In the genomic region with DNA sequence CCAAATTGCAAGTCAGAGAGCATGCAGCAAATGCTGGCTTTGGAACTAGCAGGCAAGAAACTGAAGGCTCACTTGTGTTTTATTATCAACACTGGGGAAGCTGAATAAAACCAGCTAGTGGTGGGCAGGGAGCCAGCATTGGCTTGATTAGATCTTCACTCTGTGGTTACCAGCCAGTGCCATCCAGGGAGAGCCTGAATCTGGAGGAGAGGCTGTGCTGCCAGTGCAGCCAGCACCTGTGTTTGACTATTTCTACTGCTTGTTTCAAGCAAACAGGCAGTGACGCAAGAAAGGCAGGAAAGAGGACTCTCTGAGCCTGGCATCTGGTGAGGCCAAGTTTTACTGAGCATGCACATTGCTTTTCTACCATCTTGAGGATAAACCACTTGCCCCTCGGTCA, we compare ENCODE assay signal across 9 cellular contexts.
DNase-seq lines count a peak whose midpoint lies in the region; ATAC-seq, FAIRE-seq and TF ChIP-seq lines count a peak whose summit lies in the region.
"Had no signal": no experiment of that assay in that cellular context is flagged by ENCODE, and none has a peak within 500 bp of the region (broad histone marks: within the 10 kb centered on the region; RNA-seq: fewer than 3 reads in every experiment).

No MANE protein-coding gene starts in this region.

- TF ChIP-seq CTCF in A549 (IDR thresholded peaks at IDR 0.05) (no peak), IMR-90 (conservative IDR thresholded peaks at IDR 0.05; ENCODE audit: low read depth, low read length) (no peak), progenitor cell of endocrine pancreas (IDR thresholded peaks at IDR 0.05; ENCODE audit: unreplicated experiment) (no peak)

- H3K4me2 ChIP-seq in A549 (0 out of 3 replicates have a peak overlapping the region, but pooled peaks have one; percentile 2), IMR-90 (ENCODE audit: low read depth, low read length) (no peak overlapping the region)

- peak in 1 of 2 experiments; percentile 52 for DNase-seq in A549 (ENCODE audit: low read depth in 1 of 2, low spot score in 1 of 2)
- DNase-seq in IMR-90, result peak; percentile 14
- DNase-seq in SHP77 (lab: John Stamatoyannopoulos, UW), result peak; percentile 98
- DNase-seq in left cardiac atrium, result peak; percentile 26
- no peak for DNase-seq in activated T-cell treated with anti-CD3 and anti-CD28 coated beads for 4 hours
- no peak for DNase-seq in progenitor cell of endocrine pancreas (ENCODE audit: low spot score, unreplicated experiment)
- DNase-seq in ecto neural progenitor cell (ENCODE audit: low spot score), result no peak
- no peak for DNase-seq in stimulated activated CD8-positive, alpha-beta memory T cell treated with anti-CD3 and anti-CD28 coated beads, Interleukin-4, amount 100 ng/mL, for 48 hours

- intact Hi-C loops in IMR-90 (cut with micrococcal nuclease), result no loop called here
- intact Hi-C loops in left cardiac atrium (cut with DNase I), result no loop called here

- TF ChIP-seq RAD21 in A549 (conservative IDR thresholded peaks at IDR 0.05 in 1 of 2, IDR thresholded peaks at IDR 0.05 in 1 of 2) (no peak), IMR-90 (IDR thresholded peaks at IDR 0.05; ENCODE audit: low read length) (no peak)

- no peaks in the 10 kb centered on the region for H3K27me3 Mint-ChIP-seq in progenitor cell of endocrine pancreas

- FAIRE-seq in A549 (lab: Jason Lieb, UNC), result no peak

- H2AFZ ChIP-seq in IMR-90 (replicated peaks; ENCODE audit: low read length, poor library complexity), result no peak overlapping the region

- H2BK5ac ChIP-seq in IMR-90 (ENCODE audit: low read depth, low read length, poor library complexity, severe bottlenecking), result no peak overlapping the region

- H2AK5ac ChIP-seq in IMR-90 (ENCODE audit: low read depth, low read length), result peak overlapping the region; percentile 65

- dilution Hi-C loops in IMR-90 (cut with HindIII; ENCODE audit: low sequenced_read_pairs, unreplicated experiment), result no loop called here

- peaks cover 17% of the 10 kb centered on the region for H3K9me1 ChIP-seq in IMR-90 (ENCODE audit: insufficient read depth, low read length)

- peak overlapping the region; percentile 72; the same call in 2 of the 3 replicates for H2BK15ac ChIP-seq in IMR-90 (ENCODE audit: low read depth, low read length)

- CTCF ChIA-PET in A549 (lab: Yijun Ruan, JAX), result interaction anchor here (1.0 to 2.5 kb wide), 3 partner anchors 19 to 258 kb away, joined by 3 to 10 read pairs (median 4); no protein-coding TSS in a partner anchor
- CTCF ChIA-PET in IMR-90 (lab: Yijun Ruan, JAX), result no interaction called here

- no peak overlapping the region; the same call in 1 of the 2 replicates for H3K18ac ChIP-seq in IMR-90 (ENCODE audit: low read depth, low read length)

- peak overlapping the region; percentile 34 for H3K4ac ChIP-seq in IMR-90 (ENCODE audit: low read depth, low read length)

- no peak overlapping the region for H3K4me3 ChIP-seq in A549
- no peak overlapping the region for H3K4me3 ChIP-seq in IMR-90 (ENCODE audit: insufficient read depth, low read depth, low read length)

- H2AK9ac ChIP-seq in IMR-90 (replicated peaks; ENCODE audit: low read depth, low read length, poor library complexity), result no peak overlapping the region

- in situ Hi-C loops in IMR-90 (cut with MboI; ENCODE audit: low sequenced_read_pairs), result no loop called here

- 0 out of 4 replicates have a peak, but pooled peaks cover 0 to 4% of the 10 kb centered on the region in 2 experiments for H3K79me1 ChIP-seq in IMR-90 (ENCODE audit: low read depth in 1 of 2, low read length in 2 of 2)

- H4K91ac ChIP-seq in IMR-90 (ENCODE audit: insufficient read depth, low read depth, low read length), result no peak overlapping the region; the same call in 1 of the 2 replicates

- no peaks in the 10 kb centered on the region for H4K20me1 ChIP-seq in IMR-90 (ENCODE audit: insufficient read depth, low read length)

- peak overlapping the region; percentile 7; the same call in 1 of the 2 replicates for H4K5ac ChIP-seq in IMR-90 (ENCODE audit: low read depth, low read length)

- H3K4me3 Mint-ChIP-seq in progenitor cell of endocrine pancreas (ENCODE audit: low read depth), result no peak overlapping the region
- H3K4me3 Mint-ChIP-seq: CD8-positive, alpha-beta T cell had no signal

- H3K9me3 ChIP-seq in A549 (no peaks in the 10 kb centered on the region), IMR-90 (ENCODE audit: control insufficient read depth, insufficient read depth, low read length) (no peaks in the 10 kb centered on the region)

- H3K27ac ChIP-seq in A549 (peak overlapping the region; percentile 38 to 73; a peak in 5 of 6 replicates), IMR-90 (ENCODE audit: insufficient read depth, low read length) (peak overlapping the region; percentile 1; the same call in 1 of the 2 replicates)

- H3K9me3 Mint-ChIP-seq in progenitor cell of endocrine pancreas (ENCODE audit: low read depth), result no peaks in the 10 kb centered on the region
- H3K9me3 Mint-ChIP-seq: CD8-positive, alpha-beta T cell had no signal

- POLR2A ChIA-PET in A549 (lab: Yijun Ruan, JAX), result no interaction called here
- POLR2A ChIA-PET in IMR-90 (lab: Charles Lee; ENCODE audit: unreplicated experiment), result no interaction called here

- no peak overlapping the region for H3K9ac ChIP-seq in IMR-90 (ENCODE audit: low read depth, low read length)

- peaks cover 2% of the 10 kb centered on the region for H3K4me1 Mint-ChIP-seq in progenitor cell of endocrine pancreas (ENCODE audit: low read depth)

- no TSS peak for BruUV-seq in IMR-90 (replicated peaks; lab: Mats Ljungman, UMichigan)

- ATAC-seq in A549, result peak in 1 of 2 experiments; percentile 55; a peak in 4 of 6 replicates
- peak; percentile 22; the same call in 1 of the 2 replicates for ATAC-seq in IMR-90 (ENCODE audit: low read depth)
- peak; percentile 49 to 56 for ATAC-seq in left cardiac atrium
- ATAC-seq: CD8-positive, alpha-beta T cell had no signal

- no peaks in the 10 kb centered on the region for H3K36me3 Mint-ChIP-seq in progenitor cell of endocrine pancreas (ENCODE audit: insufficient read depth)
- H3K36me3 Mint-ChIP-seq: CD8-positive, alpha-beta T cell had no signal

- peak overlapping the region; percentile 61; the same call in 1 of the 2 replicates for H2BK20ac ChIP-seq in IMR-90 (ENCODE audit: low read depth, low read length)

- H3K14ac ChIP-seq in IMR-90 (replicated peaks; ENCODE audit: low read depth, low read length), result peak overlapping the region; percentile 29; the same call in 1 of the 2 replicates

- no peak for TF ChIP-seq EP300 in A549 (IDR thresholded peaks at IDR 0.05)

- H3K27me3 ChIP-seq in IMR-90 (ENCODE audit: control insufficient read depth, insufficient read depth, low read length), result no peaks in the 10 kb centered on the region

- TF ChIP-seq POLR2A in A549 (IDR thresholded peaks at IDR 0.05; ENCODE audit: low read length) (no peak), IMR-90 (IDR thresholded peaks at IDR 0.05; ENCODE audit: low read depth, low read length) (no peak)

- peak overlapping the region; percentile 0 to 6; a peak in 2 of 4 replicates for H4K8ac ChIP-seq in IMR-90 (ENCODE audit: low read depth in 2 of 2, low read length in 2 of 2)

- no peak overlapping the region for H3K27ac Mint-ChIP-seq in progenitor cell of endocrine pancreas
- H3K27ac Mint-ChIP-seq: CD8-positive, alpha-beta T cell had no signal

- no peak overlapping the region for H3K23ac ChIP-seq in IMR-90 (ENCODE audit: low read depth, low read length)

- no peak overlapping the region for H3K56ac ChIP-seq in IMR-90 (ENCODE audit: extremely low read depth, insufficient read depth, low read length)

- 86% methylated on average over 2 of the region's 2 CpGs for WGBS in A549 (ENCODE audit: missing lambda C conversion rate)
- WGBS in IMR-90 (ENCODE audit: extremely low coverage in 2 of 2, insufficient read length in 1 of 2), 2 experiments, result 100% methylated on average over 1 of the region's 2 CpGs; no CpG with 5 or more reads in 1 of the 2 experiments

- H3K4me1 ChIP-seq in A549 (peaks cover 25% of the 10 kb centered on the region), IMR-90 (ENCODE audit: control insufficient read depth, insufficient read depth, low read length) (peaks cover 21% of the 10 kb centered on the region)

- H3K36me3 ChIP-seq in IMR-90 (ENCODE audit: control insufficient read depth, insufficient read depth, low read length), result no peaks in the 10 kb centered on the region

- H2BK120ac ChIP-seq in IMR-90 (ENCODE audit: low read depth, low read length), result peak overlapping the region; percentile 31; the same call in 1 of the 2 replicates

TF ChIP-seq in A549, 52 proteins besides CTCF, POLR2A, EP300 and RAD21:
- TF ChIP-seq HOXB13 (CRISPR knock-in tag; IDR thresholded peaks at IDR 0.05; ENCODE audit: low read depth) (no peak), CEBPB (IDR thresholded peaks at IDR 0.05) (peak in 1 of 2 experiments; percentile 42; a peak in 2 of 4 replicates)

TF ChIP-seq in IMR-90, 13 proteins besides CTCF, POLR2A, EP300 and RAD21:
- no peak for TF ChIP-seq FOS (IDR thresholded peaks at IDR 0.05; ENCODE audit: low read depth, low read length)
- TF ChIP-seq CEBPB (IDR thresholded peaks at IDR 0.05; ENCODE audit: low read depth, low read length), result peak; percentile 67

Comparison
In these comparisons a context has a peak if more than half of its experiments do, and no peak if none do; other contexts are left out.
1. DNase-seq: peak in IMR-90 (single experiment), SHP77 (2 of 2) and left cardiac atrium (single experiment); none in activated T-cell treated with anti-CD3 and anti-CD28 coated beads for 4 hours (single experiment), progenitor cell of endocrine pancreas (single experiment), ecto neural progenitor cell (single experiment) and stimulated activated CD8-positive, alpha-beta memory T cell treated with anti-CD3 and anti-CD28 coated beads, Interleukin-4, amount 100 ng/mL, for 48 hours (single experiment).